8 cellular contexts compared by ENCODE assay signal in genomic region chr19:54448037-54448773, GRCh38. TPM values are rescaled to one million over a fixed set of nuclear protein-coding genes. Genes with fewer than 3 reads are reported as not detected.
DNase-seq lines count a peak whose midpoint lies in the region; ATAC-seq and TF ChIP-seq lines count a peak whose summit lies in the region.

No MANE protein-coding gene starts in this region.

- DNase-seq in breast epithelium (ENCODE audit: low spot score in 2 of 2): peak in 1 of 2 donors; percentile 44
- peak; percentile 61 for DNase-seq in iPS-NIHi11 (ENCODE audit: low spot score)

- H3K27me3 ChIP-seq in breast epithelium: no peaks in the 10 kb centered on the region
- H3K27me3 ChIP-seq in skeletal muscle tissue (ENCODE audit: control insufficient read depth in 3 of 3, insufficient read depth in 3 of 3, low read length in 3 of 3): no peaks in the 10 kb centered on the region

- H3K9ac ChIP-seq in ES-I3 (ENCODE audit: low read depth, low read length) (peak overlapping the region; percentile 94), skeletal muscle tissue (ENCODE audit: low read depth in 1 of 3, low read length in 3 of 3) (peak overlapping the region; percentile 95 to 99 (median 97))

- TF ChIP-seq POLR2A in breast epithelium (IDR thresholded peaks at IDR 0.05): no peak

- H3K4me1 ChIP-seq in ES-I3 (ENCODE audit: insufficient read depth, low read length): peaks cover 9% of the 10 kb centered on the region
- H3K4me1 ChIP-seq in breast epithelium: peaks cover 4 to 17% of the 10 kb centered on the region in 2 donors
- peaks cover 32 to 44% (median 33%) of the 10 kb centered on the region in 3 donors for H3K4me1 ChIP-seq in skeletal muscle tissue (ENCODE audit: control insufficient read depth in 3 of 3, insufficient read depth in 3 of 3, low read length in 3 of 3)

- H3K4me3 ChIP-seq in breast epithelium (peak overlapping the region; percentile 76 to 96 (median 94)), skeletal muscle tissue (ENCODE audit: low read length in 3 of 3) (peak overlapping the region; percentile 97 to 98 (median 97))

- ATAC-seq in HG03378 (IDR thresholded peaks at IDR 0.05; ENCODE audit: unreplicated experiment) (peak; percentile 16), SK-N-SH treated with all-trans-retinoic acid at 6 μM for 48 hours (peak; percentile 67), HG02588 (IDR thresholded peaks at IDR 0.05; ENCODE audit: unreplicated experiment) (no peak), GM21367 (IDR thresholded peaks at IDR 0.05; ENCODE audit: unreplicated experiment) (no peak)

- peak overlapping the region; percentile 97 for H3K27ac ChIP-seq in breast epithelium
- peak overlapping the region; percentile 98 for H3K27ac ChIP-seq in skeletal muscle tissue (ENCODE audit: low read depth, low read length)

- H3K36me3 ChIP-seq in ES-I3 (ENCODE audit: insufficient read depth, low read length) (peaks cover 9% of the 10 kb centered on the region), breast epithelium (peaks cover 7% of the 10 kb centered on the region), skeletal muscle tissue (ENCODE audit: control insufficient read depth in 3 of 3, insufficient read depth in 3 of 3, low read length in 3 of 3) (peaks cover 20 to 33% (median 31%) of the 10 kb centered on the region in 3 donors)

- peak in 2 of 3 donors; percentile 15 to 23 for TF ChIP-seq CTCF in breast epithelium (IDR thresholded peaks at IDR 0.05)

- H3K9me3 ChIP-seq in ES-I3 (ENCODE audit: control insufficient read depth, insufficient read depth, low read length): no peaks in the 10 kb centered on the region
- no peaks in the 10 kb centered on the region for H3K9me3 ChIP-seq in breast epithelium
- no peaks in the 10 kb centered on the region for H3K9me3 ChIP-seq in skeletal muscle tissue (ENCODE audit: control insufficient read depth in 3 of 3, low read length in 3 of 3)

- intact Hi-C loops in breast epithelium (cut with DNase I; ENCODE audit: low total_unique reads): no loop called here

TF ChIP-seq in SK-N-SH treated with all-trans-retinoic acid at 6 μM for 48 hours, 23 proteins besides CTCF, POLR2A, EP300 and RAD21:
- no peak for TF ChIP-seq TCF4 (CRISPR knock-in tag; IDR thresholded peaks at IDR 0.05; ENCODE audit: borderline replicate concordance)
- TF ChIP-seq ZC3H10 (CRISPR knock-in tag; IDR thresholded peaks at IDR 0.05): no peak
- TF ChIP-seq, protein P1, sequence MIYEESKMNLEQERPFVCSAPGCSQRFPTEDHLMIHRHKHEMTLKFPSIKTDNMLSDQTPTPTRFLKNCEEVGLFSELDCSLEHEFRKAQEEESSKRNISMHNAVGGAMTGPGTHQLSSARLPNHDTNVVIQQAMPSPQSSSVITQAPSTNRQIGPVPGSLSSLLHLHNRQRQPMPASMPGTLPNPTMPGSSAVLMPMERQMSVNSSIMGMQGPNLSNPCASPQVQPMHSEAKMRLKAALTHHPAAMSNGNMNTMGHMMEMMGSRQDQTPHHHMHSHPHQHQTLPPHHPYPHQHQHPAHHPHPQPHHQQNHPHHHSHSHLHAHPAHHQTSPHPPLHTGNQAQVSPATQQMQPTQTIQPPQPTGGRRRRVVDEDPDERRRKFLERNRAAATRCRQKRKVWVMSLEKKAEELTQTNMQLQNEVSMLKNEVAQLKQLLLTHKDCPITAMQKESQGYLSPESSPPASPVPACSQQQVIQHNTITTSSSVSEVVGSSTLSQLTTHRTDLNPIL (CRISPR knock-in tag; IDR thresholded peaks at IDR 0.05; ENCODE audit: low read depth): no peak

RNA-seq across cellular contexts. Expression of gene LENG8, which starts 0.8 kb away (rescaled TPM):
- total RNA-seq in breast epithelium: 100 to 1,000 TPM in 2 of 3 donors, 10 to 100 TPM in 1; 82.9 to 204 (median 148) TPM
- total RNA-seq in skeletal muscle tissue: 15.1 TPM

RNA-seq across cellular contexts. Expression of gene LENG9, which starts 15.4 kb away (rescaled TPM):
- total RNA-seq in breast epithelium (1 to 10 TPM; 4.5 to 8.2 (median 4.8) TPM), skeletal muscle tissue (4.2 TPM)

RNA-seq across cellular contexts. Expression of gene CDC42EP5, which starts 24.9 kb away (rescaled TPM):
- 10 to 100 TPM in 2 of 3 donors, 1 to 10 TPM in 1; 8.8 to 40.6 (median 17.4) TPM for total RNA-seq in breast epithelium
- 31.8 TPM for total RNA-seq in skeletal muscle tissue

RNA-seq across cellular contexts. Expression of gene TTYH1, which starts 32.9 kb away (rescaled TPM):
- 1 to 10 TPM in 2 of 3 donors, under 1 TPM in 1; 0.48 to 4.6 (median 4.0) TPM for total RNA-seq in breast epithelium
- 1.0 TPM for total RNA-seq in skeletal muscle tissue

RNA-seq across cellular contexts. Expression of gene LAIR2, which starts 54.4 kb away (rescaled TPM):
- total RNA-seq in breast epithelium: not detected
- not detected for total RNA-seq in skeletal muscle tissue

Comparison
In these comparisons a context has a peak if more than half of its experiments do, and no peak if none do; other contexts are left out.
1. ATAC-seq: peak in HG03378 (single experiment) and SK-N-SH treated with all-trans-retinoic acid at 6 μM for 48 hours (single experiment); none in HG02588 (single experiment) and GM21367 (single experiment).